9 cellular contexts compared by ENCODE assay signal in genomic region chr19:15264061-15264932, GRCh38. TPM values are rescaled to one million over a fixed set of nuclear protein-coding genes. Genes with fewer than 3 reads are reported as not detected.
DNase-seq lines count a peak whose midpoint lies in the region; ATAC-seq, FAIRE-seq and TF ChIP-seq lines count a peak whose summit lies in the region.
"Had no signal": no experiment of that assay in that cellular context is flagged by ENCODE, and none has a peak within 500 bp of the region (broad histone marks: within the 10 kb centered on the region; RNA-seq: fewer than 3 reads in every experiment).

No MANE protein-coding gene starts in this region.

- no peak overlapping the region for H2AFZ ChIP-seq in H1 (ENCODE audit: low read length)

- peaks cover 24 to 47% of the 10 kb centered on the region in 2 experiments for H4K20me1 ChIP-seq in H1 (replicated peaks in 1 of 2; ENCODE audit: control insufficient read depth in 1 of 2, insufficient read depth in 2 of 2, low read length in 2 of 2)

- H3K18ac ChIP-seq in H1 (ENCODE audit: extremely low read depth, low read length): no peak overlapping the region

- H3K23ac ChIP-seq in H1 (ENCODE audit: insufficient read length): no peak overlapping the region

- H3K4me3 ChIP-seq in H1 (ENCODE audit: extremely low read depth in 1 of 4, insufficient read depth in 2 of 4, low read depth in 3 of 4, low read length in 4 of 4) (no peak overlapping the region), mesodermal cell (ENCODE audit: extremely low read depth, insufficient read depth, low read length, poor library complexity, severe bottlenecking) (no peak overlapping the region)

- H3K79me1 ChIP-seq in H1 (ENCODE audit: low read depth, low read length): peaks cover 13% of the 10 kb centered on the region

- H2BK5ac ChIP-seq in H1 (ENCODE audit: low read depth, low read length): no peak overlapping the region; the same call in 1 of the 2 replicates

- H4K5ac ChIP-seq in H1 (ENCODE audit: insufficient read length, low read depth, low read length): no peak overlapping the region

- no peak overlapping the region for H3K9ac ChIP-seq in H1 (replicated peaks in 1 of 4; ENCODE audit: extremely low read depth in 1 of 4, low read depth in 3 of 4, low read length in 3 of 4)

- no peak overlapping the region for H2BK15ac ChIP-seq in H1 (ENCODE audit: low read length)

- peaks cover 0 to 56% of the 10 kb centered on the region in 2 experiments; a peak in 2 of 4 replicates for H3K79me2 ChIP-seq in H1 (ENCODE audit: control insufficient read depth in 1 of 2, insufficient read depth in 2 of 2, low read length in 2 of 2)

- TF ChIP-seq EP300 in H1 (IDR thresholded peaks at IDR 0.05; ENCODE audit: borderline replicate concordance in 1 of 2, low read depth in 2 of 2, low read length in 2 of 2): no peak

- H3K23me2 ChIP-seq in H1 (ENCODE audit: low read depth, low read length): no peaks in the 10 kb centered on the region

- no peak overlapping the region for H2BK20ac ChIP-seq in H1 (ENCODE audit: low read length)

- DNase-seq in NCI-H2081 (lab: John Stamatoyannopoulos, UW) (peak; percentile 39 to 41), NCI-H2081 treated with DMSO at 0.1 percent for 48 hours (lab: John Stamatoyannopoulos, UW) (no peak), NCI-H460 (ENCODE audit: extremely low read depth, low read depth) (peak; percentile 52), H1 (ENCODE audit: low read depth in 1 of 2, low spot score in 2 of 2) (peak; percentile 51 to 93)
- peak; percentile 92 for DNase-seq in activated CD8-positive, alpha-beta memory T cell treated with anti-CD3 and anti-CD28 coated beads for 24 hours
- peak; percentile 34 to 37 for DNase-seq in stimulated activated CD8-positive, alpha-beta memory T cell treated with anti-CD3 and anti-CD28 coated beads, Interleukin-15, amount 100 ng/mL, for 48 hours (ENCODE audit: low read depth in 2 of 2)

- FAIRE-seq in H1 (lab: Jason Lieb, UNC): no peak

- TF ChIP-seq RAD21 in H1 (IDR thresholded peaks at IDR 0.05 in 1 of 2, conservative IDR thresholded peaks at IDR 0.05 in 1 of 2; ENCODE audit: low read depth in 2 of 2, low read length in 2 of 2): peak; percentile 75 to 76

- no peak overlapping the region for H2AK5ac ChIP-seq in H1 (ENCODE audit: low read depth, low read length)

- TF ChIP-seq POLR2A in H1 (IDR thresholded peaks at IDR 0.05; ENCODE audit: control extremely low read depth in 1 of 2, low read depth in 2 of 2, low read length in 2 of 2): no peak

- CTCF ChIA-PET in H1 (lab: Charles Lee; ENCODE audit: partially characterized antibody): interaction anchor here (0.8 to 2.6 kb wide), 15 partner anchors 10 to 155 kb away, joined by 3 to 10 read pairs (median 4); partner anchors contain the start of gene AKAP8L

- WGBS in H1 (ENCODE audit: extremely low coverage in 1 of 2, insufficient coverage in 1 of 2, insufficient read length in 1 of 2, insufficient replicate concordance in 2 of 2, low coverage in 1 of 2, low lambda C conversion rate in 2 of 2, missing lambda C conversion rate in 1 of 2), 2 experiments: 85% methylated on average over 27 of the region's 28 CpGs; no CpG with 5 or more reads in 1 of the 2 experiments
- WGBS in mesodermal cell (ENCODE audit: insufficient coverage in 2 of 2), 2 experiments: 78 to 86% methylated on average over 16 to 24 of the region's 28 CpGs

- H3K27me3 ChIP-seq in H1 (replicated peaks in 1 of 4; ENCODE audit: control insufficient read depth in 3 of 4, extremely low read depth in 1 of 4, insufficient read depth in 3 of 4, low read length in 3 of 4): no peaks in the 10 kb centered on the region

- no peak overlapping the region for H3K4me2 ChIP-seq in H1 (ENCODE audit: insufficient read depth in 1 of 2, low read depth in 2 of 2, low read length in 2 of 2)

- 0 out of 2 replicates have a peak overlapping the region, but pooled peaks have one; percentile 12 for H3K27ac ChIP-seq in H1 (ENCODE audit: low read depth, low read length)
- H3K27ac ChIP-seq in mesodermal cell (ENCODE audit: low read depth, low read length, severe bottlenecking): peak overlapping the region; percentile 3

- no peak for ATAC-seq in GM19455 (IDR thresholded peaks at IDR 0.05; ENCODE audit: unreplicated experiment)

- POLR2A ChIA-PET in H1 (lab: Charles Lee; ENCODE audit: partially characterized antibody): interaction anchor here (1.2 kb wide), 1 partner anchor 10 kb away, joined by 3 read pairs; no protein-coding TSS in a partner anchor

- no peak overlapping the region for H4K8ac ChIP-seq in H1 (ENCODE audit: extremely low read depth, insufficient read depth, low read length)

- H3K9me3 ChIP-seq in H1 (ENCODE audit: insufficient read depth in 2 of 2, low read depth in 1 of 2, low read length in 1 of 2): no peaks in the 10 kb centered on the region
- H3K9me3 ChIP-seq in mesodermal cell (ENCODE audit: control insufficient read depth, low read length): no peaks in the 10 kb centered on the region

- H3K56ac ChIP-seq in H1 (replicated peaks; ENCODE audit: insufficient read length, low read depth, low read length): no peak overlapping the region

- H2BK120ac ChIP-seq in H1 (replicated peaks; ENCODE audit: low read depth, low read length): no peak overlapping the region

- no peak overlapping the region for H2BK12ac ChIP-seq in H1 (ENCODE audit: low read depth, low read length)

- H3K14ac ChIP-seq in H1 (ENCODE audit: insufficient read length): no peak overlapping the region

- no peak overlapping the region for H3K4ac ChIP-seq in H1 (replicated peaks; ENCODE audit: insufficient read length, low read depth, low read length)

- peak; percentile 80 to 90 (median 82) for TF ChIP-seq CTCF in H1 (IDR thresholded peaks at IDR 0.05; ENCODE audit: control extremely low read depth in 1 of 3, insufficient read depth in 1 of 3, low read depth in 1 of 3, low read length in 3 of 3)

- H3K4me1 ChIP-seq in H1 (replicated peaks in 1 of 4; ENCODE audit: control insufficient read depth in 3 of 4, insufficient read depth in 4 of 4, low read length in 3 of 4): no peaks in the 10 kb centered on the region
- H3K4me1 ChIP-seq in mesodermal cell (ENCODE audit: control insufficient read depth, insufficient read depth, low read length, poor library complexity, severe bottlenecking): no peaks in the 10 kb centered on the region

- H3K36me3 ChIP-seq in H1 (ENCODE audit: control insufficient read depth in 2 of 4, insufficient read depth in 4 of 4, low read length in 3 of 4): peaks cover 44 to 84% (median 66%) of the 10 kb centered on the region in 4 experiments
- peaks cover 99% of the 10 kb centered on the region for H3K36me3 ChIP-seq in mesodermal cell (ENCODE audit: control insufficient read depth, insufficient read depth, low read length)

- no peak overlapping the region for H4K91ac ChIP-seq in H1 (replicated peaks; ENCODE audit: insufficient read length, low read length)

TF ChIP-seq in H1, 55 proteins besides CTCF, POLR2A, EP300 and RAD21 (continues in another document):
- TF ChIP-seq HDAC6 (IDR thresholded peaks at IDR 0.05; ENCODE audit: low read depth, low read length) (no peak), SIN3A (conservative IDR thresholded peaks at IDR 0.05 in 1 of 2, IDR thresholded peaks at IDR 0.05 in 1 of 2; ENCODE audit: low read depth in 1 of 2, low read length in 2 of 2) (0 out of 4 replicates have a peak, but pooled peaks of 1 of the 2 experiments have one; percentile 29), KDM1A (IDR thresholded peaks at IDR 0.05; ENCODE audit: borderline replicate concordance, low read length) (no peak), E2F6 (IDR thresholded peaks at IDR 0.05) (peak; percentile 80)

RNA-seq across cellular contexts. Expression of gene EPHX3, which starts 32.0 kb away (rescaled TPM):
- 0.17 and 0.22 TPM in 2 replicates for total RNA-seq in NCI-H460 (2014; rRNA removed; shearing (Covaris generic))
- polyA plus RNA-seq in NCI-H460 (2014; cell fraction: nucleus; rRNA removed): not detected in 2 replicates
- total RNA-seq in H1 (2021; fragmentation: NEBNext Ultra II Directional; extraction: Animal tissue kit (Norgen Biotek cat#: 25700)): 30.2 and 30.9 TPM in 2 replicates
- polyA plus RNA-seq in H1 (2011; rRNA removed): 47.6 and 67.5 TPM in 2 replicates
- polyA plus RNA-seq in H1 (2011; cell fraction: cytosol; rRNA removed): 24.1 TPM
- 51.8 TPM for polyA plus RNA-seq in H1 (2011; cell fraction: nucleus; rRNA removed)
- polyA plus RNA-seq in H1 (2012, experiment 1 of 2): 25.8 to 35.8 TPM (median 34.5 TPM) in 4 replicates
- polyA plus RNA-seq in H1 (2012, experiment 2 of 2): 44.5 TPM
- 39.3 TPM for polyA plus RNA-seq in H1 (2013, experiment 1 of 2)
- polyA plus RNA-seq in H1 (2013, experiment 2 of 2): 42.0 TPM
- polyA minus RNA-seq in H1 (2011; rRNA and poly(A)+ RNA removed): 25.4 and 38.4 TPM in 2 replicates
- 11.8 TPM for polyA minus RNA-seq in H1 (2011; cell fraction: cytosol; rRNA and poly(A)+ RNA removed)
- 14.0 TPM for polyA minus RNA-seq in H1 (2011; cell fraction: nucleus; rRNA and poly(A)+ RNA removed)
- polyA plus RNA-seq in mesodermal cell (2013, experiment 1 of 2): 1.00 TPM
- 0.46 TPM for polyA plus RNA-seq in mesodermal cell (2013, experiment 2 of 2)
- total RNA-seq: pulmonary artery endothelial cell had no signal

Comparison
In these comparisons a context has a peak if more than half of its experiments do, and no peak if none do; other contexts are left out.
1. RNA of gene EPHX3, which starts 32.0 kb away (total RNA-seq): 30.2 to 30.9 TPM in H1; 0.17 to 0.22 TPM in NCI-H460; every median in the first group is over 10 times any median in the second.